Comparison of ENCODE assay signal across 13 cellular contexts in the genomic region with DNA sequence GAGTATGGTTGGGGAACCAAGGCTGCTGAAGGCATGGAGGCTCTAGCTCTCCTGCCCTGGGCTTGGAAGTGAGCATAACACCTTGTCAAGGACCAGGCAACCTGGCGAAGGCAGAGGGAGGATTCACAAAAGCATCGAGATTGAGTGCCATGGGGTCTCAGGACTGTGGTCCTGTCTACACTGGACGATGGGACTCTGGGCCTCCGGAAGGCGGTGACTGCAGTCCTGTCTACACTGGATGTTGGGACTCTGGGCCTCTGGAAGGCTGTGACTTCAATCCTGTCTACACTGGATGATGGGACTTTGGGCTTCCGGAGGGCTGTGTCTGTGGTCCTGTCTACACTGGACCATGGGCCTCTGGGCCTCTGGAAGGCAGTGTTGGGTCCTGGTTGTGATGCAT.
A peak's percentile ranks its signal among the peaks of the same experiment; 100 is the strongest.
DNase-seq lines count a peak whose midpoint lies in the region; ATAC-seq and TF ChIP-seq lines count a peak whose summit lies in the region.
"Had no signal": no experiment of that assay in that cellular context is flagged by ENCODE, and none has a peak within 500 bp of the region (broad histone marks: within the 10 kb centered on the region; RNA-seq: fewer than 3 reads in every experiment).

No MANE protein-coding gene starts in this region.

- ATAC-seq in stimulated activated effector memory CD8-positive, alpha-beta T cell treated with anti-CD3 and anti-CD28 coated beads, Interleukin-12 subunit alpha, Interleukin-12 subunit beta, amount 100 ng/mL, for 72 hours = peak; percentile 24
- no peak for ATAC-seq in GM21526 (IDR thresholded peaks at IDR 0.05; ENCODE audit: low FRiP score, unreplicated experiment)
- ATAC-seq: A549 had no signal

- peak overlapping the region; percentile 92 for H3K27ac Mint-ChIP-seq in endothelial cell (ENCODE audit: unreplicated experiment)
- no peak overlapping the region for H3K27ac Mint-ChIP-seq in stimulated activated effector memory CD8-positive, alpha-beta T cell treated with anti-CD3 and anti-CD28 coated beads, Interleukin-12 subunit alpha, Interleukin-12 subunit beta, amount 100 ng/mL, for 72 hours
- H3K27ac Mint-ChIP-seq: CD4-positive, CD25-positive, alpha-beta regulatory T cell; CD8-positive, alpha-beta memory T cell had no signal

- DNase-seq in activated effector memory CD4-positive, alpha-beta T cell treated with anti-CD3 and anti-CD28 coated beads, Interleukin-2, amount 50 U/mL, for 16 hours = peak; percentile 19
- no peak for DNase-seq in activated effector memory CD4-positive, alpha-beta T cell treated with Interleukin-2 at 50 U/mL for 16 hours
- DNase-seq in endothelial cell (ENCODE audit: low spot score) (no peak), NCI-H1105 (lab: John Stamatoyannopoulos, UW) (no peak), activated gamma-delta T cell (lab: John Stamatoyannopoulos, UW) (no peak)
- no peak for DNase-seq in stimulated activated effector memory CD8-positive, alpha-beta T cell treated with anti-CD3 and anti-CD28 coated beads, Interleukin-12 subunit alpha, Interleukin-12 subunit beta, amount 100 ng/mL, for 72 hours (ENCODE audit: low spot score in 2 of 2)
- DNase-seq: C1 segment of cervical spinal cord; CD4-positive, CD25-positive, alpha-beta regulatory T cell; CD8-positive, alpha-beta memory T cell; GOT3; H7 had no signal

- H3K4me3 Mint-ChIP-seq in endothelial cell (ENCODE audit: unreplicated experiment) = peak overlapping the region; percentile 0
- no peak overlapping the region for H3K4me3 Mint-ChIP-seq in stimulated activated effector memory CD8-positive, alpha-beta T cell treated with anti-CD3 and anti-CD28 coated beads, Interleukin-12 subunit alpha, Interleukin-12 subunit beta, amount 100 ng/mL, for 72 hours
- H3K4me3 Mint-ChIP-seq: CD4-positive, CD25-positive, alpha-beta regulatory T cell; CD8-positive, alpha-beta memory T cell had no signal

- H3K27me3 Mint-ChIP-seq in endothelial cell (ENCODE audit: unreplicated experiment) = peaks cover 7% of the 10 kb centered on the region
- H3K27me3 Mint-ChIP-seq: CD4-positive, CD25-positive, alpha-beta regulatory T cell had no signal

- H3K9me3 Mint-ChIP-seq in endothelial cell (ENCODE audit: unreplicated experiment) = no peaks in the 10 kb centered on the region
- no peaks in the 10 kb centered on the region for H3K9me3 Mint-ChIP-seq in stimulated activated effector memory CD8-positive, alpha-beta T cell treated with anti-CD3 and anti-CD28 coated beads, Interleukin-12 subunit alpha, Interleukin-12 subunit beta, amount 100 ng/mL, for 72 hours

- H3K4me1 Mint-ChIP-seq in endothelial cell (ENCODE audit: unreplicated experiment) = peaks cover 19% of the 10 kb centered on the region
- no peaks in the 10 kb centered on the region for H3K4me1 Mint-ChIP-seq in stimulated activated effector memory CD8-positive, alpha-beta T cell treated with anti-CD3 and anti-CD28 coated beads, Interleukin-12 subunit alpha, Interleukin-12 subunit beta, amount 100 ng/mL, for 72 hours
- H3K4me1 Mint-ChIP-seq: CD8-positive, alpha-beta memory T cell had no signal

- H3K36me3 Mint-ChIP-seq in endothelial cell (ENCODE audit: low read depth, unreplicated experiment) = no peaks in the 10 kb centered on the region
- H3K36me3 Mint-ChIP-seq in stimulated activated effector memory CD8-positive, alpha-beta T cell treated with anti-CD3 and anti-CD28 coated beads, Interleukin-12 subunit alpha, Interleukin-12 subunit beta, amount 100 ng/mL, for 72 hours = no peaks in the 10 kb centered on the region
- H3K36me3 Mint-ChIP-seq: CD4-positive, CD25-positive, alpha-beta regulatory T cell; CD8-positive, alpha-beta memory T cell had no signal

- TF ChIP-seq CTCF in endothelial cell (IDR thresholded peaks at IDR 0.05; ENCODE audit: unreplicated experiment) = no peak
